In the genomic region with DNA sequence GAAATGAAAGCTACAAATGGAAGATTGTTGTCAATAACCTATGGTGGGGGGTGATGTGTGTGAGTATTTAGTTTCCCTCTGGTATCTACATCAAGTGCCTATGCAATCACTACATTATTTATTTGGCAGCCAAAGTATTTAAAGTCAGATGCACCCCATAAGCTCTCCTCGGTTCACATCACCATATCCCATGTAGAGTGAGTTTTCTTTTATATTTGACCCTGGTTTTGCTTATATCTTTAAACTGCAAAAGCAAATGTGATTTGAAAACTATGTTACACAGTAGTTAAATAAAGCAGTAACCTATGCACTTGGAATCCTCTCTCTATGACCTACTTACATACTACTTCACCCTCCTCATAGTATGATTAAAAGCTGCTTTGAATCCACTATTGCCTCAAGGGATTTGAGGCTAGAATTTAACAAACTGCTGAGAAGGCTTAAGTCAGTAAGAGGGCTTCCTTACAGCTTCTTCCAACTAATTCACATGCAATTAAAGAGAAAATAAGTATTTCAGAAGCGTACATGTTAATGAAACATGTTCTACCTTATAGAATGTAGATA, we compare ENCODE assay signal across 20 cellular contexts. TPM values are rescaled to one million over a fixed set of nuclear protein-coding genes. Genes with fewer than 3 reads are reported as not detected.
A peak's percentile ranks its signal among the peaks of the same experiment; 100 is the strongest.
DNase-seq lines count a peak whose midpoint lies in the region; ATAC-seq and TF ChIP-seq lines count a peak whose summit lies in the region.
"Had no signal": no experiment of that assay in that cellular context is flagged by ENCODE, and none has a peak within 500 bp of the region (broad histone marks: within the 10 kb centered on the region; RNA-seq: fewer than 3 reads in every experiment).

No MANE protein-coding gene starts in this region.

- H3K4me1 ChIP-seq in heart left ventricle (peaks cover 0 to 58% (median 29%) of the 10 kb centered on the region in 12 donors), upper lobe of left lung (peaks cover 0 to 49% (median 14%) of the 10 kb centered on the region in 4 donors)
- H3K4me1 ChIP-seq: breast epithelium, testis had no signal

- intact Hi-C loops in heart left ventricle (cut with DNase I) = loop anchor here in 7 of 10 donors (5.0 to 10.0 kb wide), 14 partner anchors 48 to 293 kb away; no protein-coding TSS in a partner anchor
- intact Hi-C loops in Right ventricle myocardium superior (cut with DNase I) = no loop called here

- H3K4me3 ChIP-seq in heart left ventricle = no peak overlapping the region
- no peak overlapping the region for H3K4me3 ChIP-seq in upper lobe of left lung
- H3K4me3 ChIP-seq: breast epithelium, hepatocyte, SK-N-MC, testis had no signal

- H3K36me3 Mint-ChIP-seq in endothelial cell (ENCODE audit: low read depth, unreplicated experiment) (no peaks in the 10 kb centered on the region), nephron (ENCODE audit: low read depth) (no peaks in the 10 kb centered on the region)

- H3K4me3 Mint-ChIP-seq in endothelial cell (ENCODE audit: unreplicated experiment) = no peak overlapping the region
- H3K4me3 Mint-ChIP-seq in nephron = peak overlapping the region; percentile 14 to 90 (median 75)
- H3K4me3 Mint-ChIP-seq: activated T-helper 1 cell treated with anti-CD3 and anti-CD28 coated beads, Interleukin-12 subunit alpha, Interleukin-12 subunit beta, Interleukin-2, Interleukin-4 antibody, amounts not matched to agents 30 ng/mL and 10 ng/mL and 1 ng/mL, durations not matched to agents 14 hours and 24 hours and 36 hours had no signal

- TF ChIP-seq CTCF in heart left ventricle (IDR thresholded peaks at IDR 0.05) (no peak), endothelial cell (IDR thresholded peaks at IDR 0.05; ENCODE audit: unreplicated experiment) (no peak), nephron (IDR thresholded peaks at IDR 0.05; ENCODE audit: unreplicated experiment in 3 of 3) (no peak), upper lobe of left lung (IDR thresholded peaks at IDR 0.05) (no peak)

- H3K36me3 ChIP-seq in heart left ventricle = no peaks in the 10 kb centered on the region
- no peaks in the 10 kb centered on the region for H3K36me3 ChIP-seq in upper lobe of left lung
- H3K36me3 ChIP-seq: breast epithelium had no signal

- H3K9me3 ChIP-seq in heart left ventricle (no peaks in the 10 kb centered on the region), upper lobe of left lung (no peaks in the 10 kb centered on the region)
- H3K9me3 ChIP-seq: breast epithelium, testis had no signal

- TF ChIP-seq POLR2A in heart left ventricle (IDR thresholded peaks at IDR 0.05) (no peak), upper lobe of left lung (IDR thresholded peaks at IDR 0.05) (no peak)

- no peak for TF ChIP-seq EP300 in upper lobe of left lung (IDR thresholded peaks at IDR 0.05)

- H3K27ac ChIP-seq in heart left ventricle (peak overlapping the region in 10 of 12 donors; percentile 3 to 87 (median 42)), upper lobe of left lung (peak overlapping the region in 3 of 4 donors; percentile 61 to 87 (median 76))
- H3K27ac ChIP-seq: hepatocyte, SK-N-MC, testis had no signal

- H3K9me3 Mint-ChIP-seq in endothelial cell (ENCODE audit: unreplicated experiment) (no peaks in the 10 kb centered on the region), nephron (no peaks in the 10 kb centered on the region)
- H3K9me3 Mint-ChIP-seq: activated T-helper 1 cell treated with anti-CD3 and anti-CD28 coated beads, Interleukin-12 subunit alpha, Interleukin-12 subunit beta, Interleukin-2, Interleukin-4 antibody, amounts not matched to agents 30 ng/mL and 10 ng/mL and 1 ng/mL, durations not matched to agents 14 hours and 24 hours and 36 hours had no signal

- 76 to 88% (median 80%) methylated on average over 2 of the region's 2 CpGs for WGBS in heart left ventricle, 4 donors
- WGBS in upper lobe of left lung, 2 donors = 77 to 83% methylated on average over 2 of the region's 2 CpGs

- H3K4me1 Mint-ChIP-seq in endothelial cell (ENCODE audit: unreplicated experiment) (peaks cover 18% of the 10 kb centered on the region), nephron (peaks cover 43% of the 10 kb centered on the region)

- H3K27me3 ChIP-seq in heart left ventricle (peaks cover 0 to 43% (median 0%) of the 10 kb centered on the region in 9 donors), upper lobe of left lung (peaks cover 0 to 10% (median 4%) of the 10 kb centered on the region in 4 donors)
- H3K27me3 ChIP-seq: breast epithelium, testis had no signal

- ATAC-seq in heart left ventricle = no peak
- ATAC-seq in Right ventricle myocardium superior (ENCODE audit: poor library complexity) = no peak
- ATAC-seq in upper lobe of left lung (ENCODE audit: low FRiP score in 2 of 2) = no peak
- ATAC-seq in GM18861 (IDR thresholded peaks at IDR 0.05; ENCODE audit: unreplicated experiment) = no peak
- ATAC-seq in HG03439 (IDR thresholded peaks at IDR 0.05; ENCODE audit: unreplicated experiment) = no peak
- ATAC-seq: activated CD4-positive, CD25-positive, alpha-beta regulatory T cell treated with anti-CD3 and anti-CD28 coated beads, Interleukin-2, amount 50 U/mL, for 24 hours; PC-3 had no signal

- DNase-seq in heart left ventricle (no peak), Right ventricle myocardium superior (no peak), endothelial cell (ENCODE audit: low spot score) (no peak), upper lobe of left lung (no peak), NCI-H1694 (lab: John Stamatoyannopoulos, UW) (no peak)
- DNase-seq: DMS 273 treated with DMSO at 0.1 percent for 48 hours; NCI-H2171; NCI-H774; PC-3; stimulated activated CD4-positive, alpha-beta T cell treated with anti-CD3 and anti-CD28 coated beads, Interleukin-4, amount 100 ng/mL, for 24 hours; T-helper 9 cell; testis had no signal

- peaks cover 3% of the 10 kb centered on the region for H3K27me3 Mint-ChIP-seq in endothelial cell (ENCODE audit: unreplicated experiment)
- H3K27me3 Mint-ChIP-seq in nephron (ENCODE audit: low read depth) = peaks cover 46% of the 10 kb centered on the region

- H3K27ac Mint-ChIP-seq in endothelial cell (ENCODE audit: unreplicated experiment) (peak overlapping the region; percentile 33), nephron (peak overlapping the region; percentile 48 to 86 (median 49))
- H3K27ac Mint-ChIP-seq: activated T-helper 1 cell treated with anti-CD3 and anti-CD28 coated beads, Interleukin-12 subunit alpha, Interleukin-12 subunit beta, Interleukin-2, Interleukin-4 antibody, amounts not matched to agents 30 ng/mL and 10 ng/mL and 1 ng/mL, durations not matched to agents 14 hours and 24 hours and 36 hours had no signal

RNA-seq across cellular contexts. Expression of a gene that starts 2.2 kb away (rescaled TPM):
- 100 to 1,000 TPM in 1 of 9 donors, 10 to 100 TPM in 8; 61.2 to 103 (median 73.3) TPM for total RNA-seq in heart left ventricle
- 10 to 100 TPM; 14.2 to 33.3 TPM for polyA plus RNA-seq in heart left ventricle
- total RNA-seq in Right ventricle myocardium superior = 67.7 TPM
- 27.5 TPM for total RNA-seq in endothelial cell (ENCODE audit: unreplicated experiment)
- 100 to 1,000 TPM in 5 of 6 donors, 10 to 100 TPM in 1; 82.7 to 193 (median 120) TPM for total RNA-seq in upper lobe of left lung
- total RNA-seq: PC-3 had no signal
